23 cellular contexts compared by ENCODE assay signal in genomic region chr7:155984028-155984607, GRCh38.
"Had no signal": no experiment of that assay in that cellular context is flagged by ENCODE, and none has a peak within 500 bp of the region (broad histone marks: within the 10 kb centered on the region; RNA-seq: fewer than 3 reads in every experiment).

No MANE protein-coding gene starts in this region.

- H3K27ac ChIP-seq: adrenal gland, ascending aorta, brain microvascular endothelial cell, epithelial cell of prostate, esophagus squamous epithelium, upper lobe of left lung had no signal

- H3K27me3 ChIP-seq: adrenal gland, ascending aorta, brain microvascular endothelial cell, upper lobe of left lung had no signal

- DNase-seq: activated B cell treated with CpG ODN at 0.5 μM for 24 hours; activated CD4-positive, alpha-beta T cell treated with anti-CD3 and anti-CD28 coated beads, Interleukin-2, amount 50 U/mL, for 1 hour; activated CD8-positive, alpha-beta T cell treated with anti-CD3 and anti-CD28 coated beads for 36 hours; activated effector memory CD4-positive, alpha-beta T cell treated with Interleukin-2 at 50 U/mL for 16 hours; activated naive CD4-positive, alpha-beta T cell treated with anti-CD3 and anti-CD28 coated beads for 36 hours; activated naive CD8-positive, alpha-beta T cell treated with anti-CD3 and anti-CD28 coated beads for 36 hours; activated T-cell treated with anti-CD3 and anti-CD28 coated beads for 4 hours; brain microvascular endothelial cell; caudate nucleus; esophagus squamous epithelium; foreskin melanocyte; glutamatergic neuron; naive thymus-derived CD8-positive, alpha-beta T cell; occipital lobe; right cardiac atrium; stimulated activated CD4-positive, alpha-beta T cell treated with anti-CD3 and anti-CD28 coated beads, Interleukin-2, amount 100 ng/mL, for 48 hours; stimulated activated naive CD8-positive, alpha-beta T cell treated with anti-CD3 and anti-CD28 coated beads, Interleukin-15, Interleukin-2, amounts not matched to agents 100 U/mL and 50 U/mL, for 24 hours; T-helper 1 cell had no signal

- H3K36me3 ChIP-seq: adrenal gland, ascending aorta, brain microvascular endothelial cell, esophagus squamous epithelium, upper lobe of left lung had no signal

- H3K4me3 ChIP-seq: adrenal gland, ascending aorta, esophagus squamous epithelium, upper lobe of left lung had no signal

- H3K9me3 ChIP-seq: adrenal gland, ascending aorta, esophagus squamous epithelium, upper lobe of left lung had no signal

- H3K4me1 ChIP-seq: adrenal gland, ascending aorta, esophagus squamous epithelium, upper lobe of left lung had no signal

- ATAC-seq: activated CD8-positive, alpha-beta memory T cell treated with anti-CD3 and anti-CD28 coated beads, Interleukin-2, amount 10 ng/mL, durations not matched to agents 7 days and 5 days; activated CD8-positive, alpha-beta T cell treated with anti-CD3 and anti-CD28 coated beads for 36 hours; naive thymus-derived CD8-positive, alpha-beta T cell; right cardiac atrium; stimulated activated naive CD8-positive, alpha-beta T cell treated with anti-CD3 and anti-CD28 coated beads, Interleukin-15, Interleukin-2, amounts not matched to agents 100 U/mL and 50 U/mL, for 24 hours had no signal
